ENCODE assay signal across 22 cellular contexts in the genomic region with DNA sequence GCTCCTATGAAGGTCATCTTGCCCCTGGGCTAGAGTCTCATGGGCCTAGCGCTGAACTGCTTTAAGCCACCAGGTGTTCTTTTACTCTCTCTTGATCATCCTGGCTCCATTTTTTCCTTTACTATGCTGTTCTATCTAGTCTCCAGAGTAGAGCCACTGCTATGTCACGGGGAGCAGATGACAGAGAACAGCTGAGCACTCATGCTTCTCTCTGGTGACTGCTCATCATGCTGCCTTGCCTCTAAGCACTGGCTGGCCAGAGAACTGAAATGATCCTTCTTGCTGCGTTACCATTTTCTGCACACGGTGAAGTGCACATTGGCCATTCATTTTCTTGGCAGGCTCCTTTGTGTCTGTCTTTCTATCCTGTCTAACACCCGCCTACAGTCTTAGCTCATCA.
"Had no signal": no experiment of that assay in that cellular context is flagged by ENCODE, and none has a peak within 500 bp of the region (broad histone marks: within the 10 kb centered on the region; RNA-seq: fewer than 3 reads in every experiment).

No MANE protein-coding gene starts in this region.

- H3K9me3 ChIP-seq: colonic mucosa, mucosa of descending colon, neutrophil, tibial artery had no signal

- H3K4me1 ChIP-seq: colonic mucosa, tibial artery had no signal

- H3K9me3 Mint-ChIP-seq: activated naive CD4-positive, alpha-beta T cell treated with anti-CD3 and anti-CD28 coated beads, Interleukin-2, amount 10 ng/mL, durations not matched to agents 7 days and 5 days; activated naive CD8-positive, alpha-beta T cell treated with anti-CD3 and anti-CD28 coated beads, Interleukin-2, amount 50 U/mL, for 24 hours; central memory CD8-positive, alpha-beta T cell; endodermal cell; memory B cell; naive thymus-derived CD8-positive, alpha-beta T cell had no signal

- H3K27ac ChIP-seq: brain microvascular endothelial cell, colonic mucosa, neutrophil, parathyroid adenoma, tibial artery, WERI-Rb-1 had no signal

- H3K27ac Mint-ChIP-seq: activated naive CD4-positive, alpha-beta T cell treated with anti-CD3 and anti-CD28 coated beads, Interleukin-2, amount 10 ng/mL, durations not matched to agents 7 days and 5 days; activated naive CD8-positive, alpha-beta T cell treated with anti-CD3 and anti-CD28 coated beads, Interleukin-2, amount 50 U/mL, for 24 hours; endodermal cell; memory B cell; naive thymus-derived CD8-positive, alpha-beta T cell had no signal

- H3K4me3 ChIP-seq: colonic mucosa, mucosa of descending colon, tibial artery had no signal

- ATAC-seq: activated naive CD8-positive, alpha-beta T cell treated with anti-CD3 and anti-CD28 coated beads, Interleukin-2, amount 50 U/mL, for 24 hours; mucosa of descending colon; naive thymus-derived CD8-positive, alpha-beta T cell had no signal

- H2AFZ ChIP-seq: parathyroid adenoma had no signal

- H3K4me3 Mint-ChIP-seq: activated naive CD4-positive, alpha-beta T cell treated with anti-CD3 and anti-CD28 coated beads, Interleukin-2, amount 10 ng/mL, durations not matched to agents 7 days and 5 days; activated naive CD8-positive, alpha-beta T cell treated with anti-CD3 and anti-CD28 coated beads, Interleukin-2, amount 50 U/mL, for 24 hours; central memory CD8-positive, alpha-beta T cell; endodermal cell; memory B cell; naive thymus-derived CD8-positive, alpha-beta T cell had no signal

- H3K27me3 ChIP-seq: brain microvascular endothelial cell, colonic mucosa, neutrophil, tibial artery had no signal

- H3K4me1 Mint-ChIP-seq: activated naive CD4-positive, alpha-beta T cell treated with anti-CD3 and anti-CD28 coated beads, Interleukin-2, amount 10 ng/mL, durations not matched to agents 7 days and 5 days; central memory CD8-positive, alpha-beta T cell; memory B cell had no signal

- H3K27me3 Mint-ChIP-seq: activated naive CD4-positive, alpha-beta T cell treated with anti-CD3 and anti-CD28 coated beads, Interleukin-2, amount 10 ng/mL, durations not matched to agents 7 days and 5 days; activated naive CD8-positive, alpha-beta T cell treated with anti-CD3 and anti-CD28 coated beads, Interleukin-2, amount 50 U/mL, for 24 hours; central memory CD8-positive, alpha-beta T cell; memory B cell; naive thymus-derived CD8-positive, alpha-beta T cell had no signal

- H3K9ac ChIP-seq: parathyroid adenoma had no signal

- FAIRE-seq: keratinocyte, urothelium cell line had no signal

- H3K79me2 ChIP-seq: parathyroid adenoma had no signal

- DNase-seq: activated CD4-positive, alpha-beta T cell treated with anti-CD3 and anti-CD28 coated beads for 1 hour; activated CD8-positive, alpha-beta memory T cell treated with anti-CD3 and anti-CD28 coated beads for 24 hours; activated CD8-positive, alpha-beta memory T cell treated with anti-CD3 and anti-CD28 coated beads, Interleukin-2, amount 50 U/mL, for 48 hours; activated effector memory CD4-positive, alpha-beta T cell treated with Interleukin-2 at 50 U/mL for 16 hours; activated naive CD4-positive, alpha-beta T cell treated with anti-CD3 and anti-CD28 coated beads, Interleukin-2, amount 10 ng/mL, durations not matched to agents 7 days and 5 days; activated naive CD8-positive, alpha-beta T cell treated with anti-CD3 and anti-CD28 coated beads, Interleukin-2, amount 50 U/mL, for 24 hours; activated T-cell treated with anti-CD3 and anti-CD28 coated beads, Interleukin-2, amount 50 U/mL, for 48 hours; brain microvascular endothelial cell; colonic mucosa; endodermal cell; foreskin melanocyte; mucosa of descending colon; naive thymus-derived CD8-positive, alpha-beta T cell; stimulated activated naive CD4-positive, alpha-beta T cell treated with Interleukin-2 at 50 U/mL for 16 hours; tibial artery; WERI-Rb-1 had no signal

- H3K36me3 Mint-ChIP-seq: activated naive CD4-positive, alpha-beta T cell treated with anti-CD3 and anti-CD28 coated beads, Interleukin-2, amount 10 ng/mL, durations not matched to agents 7 days and 5 days had no signal

- H3K36me3 ChIP-seq: brain microvascular endothelial cell, colonic mucosa, neutrophil, WERI-Rb-1 had no signal
